Comparison of ENCODE assay signal across 11 cellular contexts in genomic region chr1:109902204-109902985, GRCh38.
"Had no signal": no experiment of that assay in that cellular context is flagged by ENCODE, and none has a peak within 500 bp of the region (broad histone marks: within the 10 kb centered on the region; RNA-seq: fewer than 3 reads in every experiment).

No MANE protein-coding gene starts in this region.

- DNase-seq: activated naive CD4-positive, alpha-beta T cell treated with anti-CD3 and anti-CD28 coated beads, Interleukin-2, amount 50 U/mL, for 16 hours; kidney; stimulated activated CD4-positive, alpha-beta T cell treated with anti-CD3 and anti-CD28 coated beads, Interleukin-4, amount 100 ng/mL, for 24 hours; WERI-Rb-1 had no signal

- H3K4me3 Mint-ChIP-seq: activated CD8-positive, alpha-beta T cell treated with anti-CD3 and anti-CD28 coated beads, Interleukin-2, amount 10 ng/mL, durations not matched to agents 7 days and 5 days; activated T-helper 1 cell treated with anti-CD3 and anti-CD28 coated beads, Interleukin-12 subunit alpha, Interleukin-12 subunit beta, Interleukin-2, Interleukin-4 antibody, amounts not matched to agents 30 ng/mL and 10 ng/mL and 1 ng/mL, durations not matched to agents 14 hours and 24 hours and 36 hours; mesothelial cell of epicardium; neural crest cell had no signal

- ATAC-seq: activated CD8-positive, alpha-beta T cell treated with anti-CD3 and anti-CD28 coated beads, Interleukin-2, amount 10 ng/mL, durations not matched to agents 7 days and 5 days had no signal

- H3K27ac Mint-ChIP-seq: activated CD8-positive, alpha-beta T cell treated with anti-CD3 and anti-CD28 coated beads, Interleukin-2, amount 10 ng/mL, durations not matched to agents 7 days and 5 days; activated T-helper 1 cell treated with anti-CD3 and anti-CD28 coated beads, Interleukin-12 subunit alpha, Interleukin-12 subunit beta, Interleukin-2, Interleukin-4 antibody, amounts not matched to agents 30 ng/mL and 10 ng/mL and 1 ng/mL, durations not matched to agents 14 hours and 24 hours and 36 hours; mesothelial cell of epicardium had no signal

- H3K9me3 Mint-ChIP-seq: activated T-helper 1 cell treated with anti-CD3 and anti-CD28 coated beads, Interleukin-12 subunit alpha, Interleukin-12 subunit beta, Interleukin-2, Interleukin-4 antibody, amounts not matched to agents 30 ng/mL and 10 ng/mL and 1 ng/mL, durations not matched to agents 14 hours and 24 hours and 36 hours; mesothelial cell of epicardium; neural crest cell had no signal

- H3K4me3 ChIP-seq: pancreas, stomach, thoracic aorta had no signal

- H3K36me3 Mint-ChIP-seq: mesothelial cell of epicardium had no signal
